10 cellular contexts compared by ENCODE assay signal in genomic region chr5:86971034-86971511, GRCh38.
DNase-seq lines count a peak whose midpoint lies in the region; ATAC-seq, FAIRE-seq and TF ChIP-seq lines count a peak whose summit lies in the region.
"Had no signal": no experiment of that assay in that cellular context is flagged by ENCODE, and none has a peak within 500 bp of the region (broad histone marks: within the 10 kb centered on the region; RNA-seq: fewer than 3 reads in every experiment).

No MANE protein-coding gene starts in this region.

- H3K36me3 ChIP-seq in keratinocyte (ENCODE audit: control insufficient read depth in 2 of 2, extremely low read depth in 1 of 2, insufficient read depth in 2 of 2, low read length in 2 of 2), result no peaks in the 10 kb centered on the region
- H3K36me3 ChIP-seq: upper lobe of left lung had no signal

- FAIRE-seq in keratinocyte (lab: Jason Lieb, UNC), result peak; percentile 61

- H4K20me1 ChIP-seq in keratinocyte (ENCODE audit: control insufficient read depth, extremely low read depth, insufficient read depth, low read length), result no peaks in the 10 kb centered on the region

- no peaks in the 10 kb centered on the region for H3K36me3 Mint-ChIP-seq in HFFc6 (ENCODE audit: low read depth)
- H3K36me3 Mint-ChIP-seq: immature natural killer cell had no signal

- H3K27me3 ChIP-seq in keratinocyte (ENCODE audit: control insufficient read depth, extremely low read depth, insufficient read depth, low read length), result no peaks in the 10 kb centered on the region
- H3K27me3 ChIP-seq: upper lobe of left lung had no signal

- peak; percentile 73 for TF ChIP-seq CTCF in HFFc6 (IDR thresholded peaks at IDR 0.05)
- TF ChIP-seq CTCF in RWPE1 (conservative IDR thresholded peaks at IDR 0.05; ENCODE audit: low read depth), result no peak; the same call in 1 of the 2 replicates
- TF ChIP-seq CTCF in keratinocyte (optimal IDR thresholded peaks at IDR 0.05 in 1 of 3, IDR thresholded peaks at IDR 0.05 in 1 of 3, conservative IDR thresholded peaks at IDR 0.05 in 1 of 3; ENCODE audit: extremely low read depth in 1 of 3, insufficient read depth in 2 of 3, low read length in 3 of 3), result peak; percentile 36 to 51 (median 48)

- CTCF ChIA-PET in RWPE1 (lab: Yijun Ruan, JAX), result interaction anchor here (4.7 kb wide), 1 partner anchor 90 kb away, joined by 58 read pairs; no protein-coding TSS in a partner anchor

- peak; percentile 60 for DNase-seq in ELR (ENCODE audit: low read depth)
- peak; percentile 29 for DNase-seq in HFFc6
- DNase-seq in RWPE1 (ENCODE audit: low spot score), result peak; percentile 13
- no peak for DNase-seq in keratinocyte (ENCODE audit: low read depth, low spot score)
- no peak for DNase-seq in NK-92 treated with Interleukin-12 subunit alpha and Interleukin-12 subunit beta, amount 100 ng/mL, for 24 hours (lab: John Stamatoyannopoulos, UW)
- DNase-seq in middle frontal gyrus (ENCODE audit: extremely low spot score, low spot score), result no peak
- DNase-seq in stimulated activated naive CD8-positive, alpha-beta T cell treated with anti-CD3 and anti-CD28 coated beads, Interleukin-15, Interleukin-2, amounts not matched to agents 100 U/mL and 50 U/mL, for 24 hours, result no peak
- no peak for DNase-seq in stimulated activated CD8-positive, alpha-beta memory T cell treated with anti-CD3 and anti-CD28 coated beads, Interleukin-4, amount 100 ng/mL, for 48 hours

- H3K4me1 Mint-ChIP-seq in HFFc6 (ENCODE audit: low read depth), result peaks cover 40% of the 10 kb centered on the region
- H3K4me1 Mint-ChIP-seq: immature natural killer cell had no signal

- H3K4me3 Mint-ChIP-seq in HFFc6, result peak overlapping the region; percentile 77

- no peaks in the 10 kb centered on the region for H3K9me3 ChIP-seq in keratinocyte (ENCODE audit: control insufficient read depth, low read depth, low read length)
- H3K9me3 ChIP-seq: upper lobe of left lung had no signal

- H3K79me2 ChIP-seq in keratinocyte (ENCODE audit: control insufficient read depth, insufficient read depth, low read length), result no peaks in the 10 kb centered on the region

- peak overlapping the region; percentile 38 for H2AFZ ChIP-seq in keratinocyte (ENCODE audit: control insufficient read depth, low read length)

- H3K4me1 ChIP-seq in keratinocyte (ENCODE audit: control insufficient read depth, extremely low read depth, insufficient read depth, low read length), result peaks cover 2% of the 10 kb centered on the region

- no peak overlapping the region for H3K4me3 ChIP-seq in keratinocyte (ENCODE audit: control insufficient read depth in 2 of 3, extremely low read depth in 1 of 3, insufficient read depth in 2 of 3, low read depth in 1 of 3, low read length in 3 of 3)
- H3K4me3 ChIP-seq: upper lobe of left lung had no signal

- H3K9ac ChIP-seq in keratinocyte (ENCODE audit: control insufficient read depth, extremely low read depth, insufficient read depth, low read length), result no peak overlapping the region

- POLR2A ChIA-PET in RWPE1 (lab: Yijun Ruan, JAX; ENCODE audit: low non-redundant PET), result no interaction called here

- no peak for ATAC-seq in stimulated activated naive CD8-positive, alpha-beta T cell treated with anti-CD3 and anti-CD28 coated beads, Interleukin-15, Interleukin-2, amounts not matched to agents 100 U/mL and 50 U/mL, for 24 hours

- H3K4me2 ChIP-seq in keratinocyte (ENCODE audit: control insufficient read depth, extremely low read depth, insufficient read depth, low read depth, low read length), result peak overlapping the region; percentile 38

- no peaks in the 10 kb centered on the region for H3K9me3 Mint-ChIP-seq in HFFc6
- H3K9me3 Mint-ChIP-seq: immature natural killer cell had no signal

- H3K9me1 ChIP-seq in keratinocyte (ENCODE audit: control insufficient read depth, extremely low read depth, insufficient read depth, low read length), result no peaks in the 10 kb centered on the region

- no peak overlapping the region for H3K27ac ChIP-seq in RWPE1
- no peak overlapping the region for H3K27ac ChIP-seq in keratinocyte (ENCODE audit: control insufficient read depth, insufficient read depth, low read length)
- H3K27ac ChIP-seq: upper lobe of left lung had no signal

- H3K27ac Mint-ChIP-seq in HFFc6, result no peak overlapping the region
- H3K27ac Mint-ChIP-seq: immature natural killer cell had no signal

- peaks cover 2% of the 10 kb centered on the region; the same call in 1 of the 2 replicates for H3K27me3 Mint-ChIP-seq in HFFc6 (ENCODE audit: insufficient read depth)

- dilution Hi-C loops in keratinocyte (cut with MboI; ENCODE audit: extremely low pct_ligation_motif_present, low sequenced_read_pairs), result no loop called here

Comparison
In these comparisons a context has a peak if more than half of its experiments do, and no peak if none do; other contexts are left out.
1. DNase-seq: peak in ELR (single experiment), HFFc6 (single experiment) and RWPE1 (single experiment); none in keratinocyte (single experiment), NK-92 treated with Interleukin-12 subunit alpha and Interleukin-12 subunit beta, amount 100 ng/mL, for 24 hours (single experiment), middle frontal gyrus (single experiment), stimulated activated naive CD8-positive, alpha-beta T cell treated with anti-CD3 and anti-CD28 coated beads, Interleukin-15, Interleukin-2, amounts not matched to agents 100 U/mL and 50 U/mL, for 24 hours (single experiment) and stimulated activated CD8-positive, alpha-beta memory T cell treated with anti-CD3 and anti-CD28 coated beads, Interleukin-4, amount 100 ng/mL, for 48 hours (single experiment).